12 cellular contexts compared by ENCODE assay signal in the genomic region with DNA sequence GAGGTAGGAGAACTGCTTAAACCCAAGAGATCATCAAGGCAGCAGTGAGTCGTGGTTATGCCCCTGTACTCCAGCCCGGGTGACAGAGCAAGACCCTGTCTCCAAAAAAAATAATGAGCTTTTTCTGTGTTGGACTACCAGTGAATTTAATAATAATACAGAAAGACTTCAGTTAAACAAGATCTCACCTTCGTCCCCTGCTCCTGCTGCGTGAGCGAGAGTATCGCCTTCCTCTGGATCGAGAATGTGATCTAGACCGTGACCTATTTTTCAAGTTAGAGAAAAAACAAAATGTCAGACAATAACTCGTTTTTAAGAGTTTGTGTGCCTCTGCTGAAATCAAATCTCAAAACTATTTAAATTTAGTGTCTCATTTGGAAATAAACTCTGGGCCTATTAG. TPM values are rescaled to one million over a fixed set of nuclear protein-coding genes. Genes with fewer than 3 reads are reported as not detected.
DNase-seq lines count a peak whose midpoint lies in the region; ATAC-seq, FAIRE-seq and TF ChIP-seq lines count a peak whose summit lies in the region.
"Had no signal": no experiment of that assay in that cellular context is flagged by ENCODE, and none has a peak within 500 bp of the region (broad histone marks: within the 10 kb centered on the region; RNA-seq: fewer than 3 reads in every experiment).

No MANE protein-coding gene starts in this region.

- peaks cover 64% of the 10 kb centered on the region for H3K4me1 ChIP-seq in A549
- H3K4me1 ChIP-seq in DOHH2 (ENCODE audit: control insufficient read depth, low read length), result peaks cover 35% of the 10 kb centered on the region
- H3K4me1 ChIP-seq in lower lobe of right lung, result peaks cover 60% of the 10 kb centered on the region

- H3K9me2 ChIP-seq in DOHH2 (replicated peaks; ENCODE audit: control insufficient read depth, low read length), result no peaks in the 10 kb centered on the region

- H3K79me2 ChIP-seq in DOHH2 (ENCODE audit: control insufficient read depth, low read length), result peaks cover 86% of the 10 kb centered on the region

- intact Hi-C loops in lower lobe of right lung (cut with DNase I), result no loop called here

- TF ChIP-seq CTCF in A549 (IDR thresholded peaks at IDR 0.05) (no peak), DOHH2 (IDR thresholded peaks at IDR 0.05; ENCODE audit: low read depth, low read length, poor library complexity, severe bottlenecking) (no peak), lower lobe of right lung (IDR thresholded peaks at IDR 0.05) (no peak)

- CTCF ChIA-PET in A549 (lab: Yijun Ruan, JAX), result interaction anchor here (1.2 to 4.1 kb wide), 4 partner anchors 147 to 213 kb away, joined by 4 to 15 read pairs (median 4); no protein-coding TSS in a partner anchor
- CTCF ChIA-PET in activated CD4-positive, alpha-beta memory T cell treated with anti-CD3 and anti-CD28 coated beads, Interleukin-2, amount 10 ng/mL, durations not matched to agents 7 days and 5 days (lab: Charles Lee), result interaction anchor here (0.9 to 3.0 kb wide), 3 partner anchors 14 to 169 kb away, joined by 3 to 18 read pairs (median 5); no protein-coding TSS in a partner anchor

- H3K27me3 Mint-ChIP-seq in activated CD4-positive, alpha-beta memory T cell treated with anti-CD3 and anti-CD28 coated beads, Interleukin-2, amount 10 ng/mL, durations not matched to agents 7 days and 5 days, result no peaks in the 10 kb centered on the region

- H3F3A ChIP-seq in DOHH2 (ENCODE audit: control insufficient read depth, insufficient read depth), result peaks cover 66% of the 10 kb centered on the region

- no peak for DNase-seq in A549 (ENCODE audit: low read depth in 1 of 2, low spot score in 1 of 2)
- DNase-seq in activated CD4-positive, alpha-beta memory T cell treated with anti-CD3 and anti-CD28 coated beads, Interleukin-2, amount 10 ng/mL, durations not matched to agents 7 days and 5 days, result no peak
- no peak for DNase-seq in lower lobe of right lung
- DNase-seq in glomerular visceral epithelial cell (ENCODE audit: extremely low spot score), result no peak
- no peak for DNase-seq in GM19238 (ENCODE audit: insufficient read length, low spot score)
- DNase-seq in NCI-H2196 treated with DMSO at 0.1 percent for 48 hours (lab: John Stamatoyannopoulos, UW; ENCODE audit: unreplicated experiment), result no peak
- DNase-seq: hypothalamus, NCI-H446 treated with DMSO at 0.1 percent for 48 hours, SJCRH30 had no signal

- TF ChIP-seq EP300 in A549 (IDR thresholded peaks at IDR 0.05), result no peak

- no peaks in the 10 kb centered on the region for H3K9me3 Mint-ChIP-seq in activated CD4-positive, alpha-beta memory T cell treated with anti-CD3 and anti-CD28 coated beads, Interleukin-2, amount 10 ng/mL, durations not matched to agents 7 days and 5 days

- H3K4me1 Mint-ChIP-seq in activated CD4-positive, alpha-beta memory T cell treated with anti-CD3 and anti-CD28 coated beads, Interleukin-2, amount 10 ng/mL, durations not matched to agents 7 days and 5 days, result peaks cover 74% of the 10 kb centered on the region

- H3K9me3 ChIP-seq in A549, result no peaks in the 10 kb centered on the region
- no peaks in the 10 kb centered on the region for H3K9me3 ChIP-seq in DOHH2 (ENCODE audit: control insufficient read depth, insufficient read depth, low read length)
- no peaks in the 10 kb centered on the region for H3K9me3 ChIP-seq in lower lobe of right lung
- H3K9me3 ChIP-seq: SJCRH30 had no signal

- no peak for TF ChIP-seq RAD21 in A549 (conservative IDR thresholded peaks at IDR 0.05 in 1 of 2, IDR thresholded peaks at IDR 0.05 in 1 of 2)

- no peak for FAIRE-seq in A549 (lab: Jason Lieb, UNC)
- FAIRE-seq: GM12892 had no signal

- peaks cover 77% of the 10 kb centered on the region for H3K36me3 Mint-ChIP-seq in activated CD4-positive, alpha-beta memory T cell treated with anti-CD3 and anti-CD28 coated beads, Interleukin-2, amount 10 ng/mL, durations not matched to agents 7 days and 5 days (ENCODE audit: low read depth)

- H3K36me3 ChIP-seq in DOHH2 (ENCODE audit: control insufficient read depth, low read length) (peaks cover 77% of the 10 kb centered on the region), lower lobe of right lung (peaks cover 66% of the 10 kb centered on the region)

- ATAC-seq in A549 (no peak), lower lobe of right lung (no peak), GM21515 (IDR thresholded peaks at IDR 0.05; ENCODE audit: unreplicated experiment) (no peak)

- POLR2A ChIA-PET in A549 (lab: Yijun Ruan, JAX), result interaction anchor here (0.7 kb wide), 1 partner anchor 208 kb away, joined by 4 read pairs; no protein-coding TSS in a partner anchor
- POLR2A ChIA-PET in activated CD4-positive, alpha-beta memory T cell treated with anti-CD3 and anti-CD28 coated beads, Interleukin-2, amount 10 ng/mL, durations not matched to agents 7 days and 5 days (lab: Charles Lee), result interaction anchor here (0.8 to 9.9 kb wide), 13 partner anchors 11 to 373 kb away, joined by 3 to 364 read pairs (median 6); partner anchors contain the start of genes HNRNPLL and SOS1

- H3K27ac ChIP-seq in A549, result no peak overlapping the region
- H3K27ac ChIP-seq in DOHH2 (ENCODE audit: low read depth, low read length), result no peak overlapping the region
- peak overlapping the region; percentile 18 for H3K27ac ChIP-seq in lower lobe of right lung
- H3K27ac ChIP-seq: SJCRH30 had no signal

- peak overlapping the region; percentile 97 for H3K4me3 Mint-ChIP-seq in activated CD4-positive, alpha-beta memory T cell treated with anti-CD3 and anti-CD28 coated beads, Interleukin-2, amount 10 ng/mL, durations not matched to agents 7 days and 5 days

- H3K4me2 ChIP-seq in A549 (peak overlapping the region; percentile 87), DOHH2 (ENCODE audit: low read length) (peak overlapping the region; percentile 90)

- H3K27me3 ChIP-seq in DOHH2 (ENCODE audit: control insufficient read depth, low read length), result no peaks in the 10 kb centered on the region
- H3K27me3 ChIP-seq in lower lobe of right lung (ENCODE audit: low read depth), result no peaks in the 10 kb centered on the region
- H3K27me3 ChIP-seq: SJCRH30 had no signal

- peak overlapping the region; percentile 69 for H3K27ac Mint-ChIP-seq in activated CD4-positive, alpha-beta memory T cell treated with anti-CD3 and anti-CD28 coated beads, Interleukin-2, amount 10 ng/mL, durations not matched to agents 7 days and 5 days

- H4K20me1 ChIP-seq in DOHH2 (ENCODE audit: control insufficient read depth, insufficient read depth, low read depth, low read length), result peaks cover 45% of the 10 kb centered on the region

- no peak for TF ChIP-seq POLR2A in A549 (IDR thresholded peaks at IDR 0.05; ENCODE audit: low read length)

- H3K4me3 ChIP-seq in A549 (peak overlapping the region; percentile 84; the same call in 2 of the 3 replicates), DOHH2 (ENCODE audit: low read length) (peak overlapping the region; percentile 99), lower lobe of right lung (peak overlapping the region; percentile 87)

- WGBS in A549 (ENCODE audit: missing lambda C conversion rate), result 81% methylated on average over 9 of the region's 9 CpGs

TF ChIP-seq in A549, 52 proteins besides CTCF, POLR2A, EP300 and RAD21:
- no peak for TF ChIP-seq TFCP2L1 (CRISPR knock-in tag; IDR thresholded peaks at IDR 0.05)
- no peak for TF ChIP-seq NPAS2 (CRISPR knock-in tag; IDR thresholded peaks at IDR 0.05; ENCODE audit: borderline replicate concordance)
- TF ChIP-seq, protein P1, sequence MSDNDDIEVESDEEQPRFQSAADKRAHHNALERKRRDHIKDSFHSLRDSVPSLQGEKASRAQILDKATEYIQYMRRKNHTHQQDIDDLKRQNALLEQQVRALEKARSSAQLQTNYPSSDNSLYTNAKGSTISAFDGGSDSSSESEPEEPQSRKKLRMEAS (IDR thresholded peaks at IDR 0.05), result no peak
- TF ChIP-seq EHF (CRISPR knock-in tag; IDR thresholded peaks at IDR 0.05), result no peak
- no peak for TF ChIP-seq TP53 (CRISPR knock-in tag; IDR thresholded peaks at IDR 0.05)
- no peak for TF ChIP-seq MYC (IDR thresholded peaks at IDR 0.05; ENCODE audit: borderline replicate concordance, low read length)
- TF ChIP-seq RFX5 (IDR thresholded peaks at IDR 0.05), result no peak
- TF ChIP-seq HMGXB4 (CRISPR knock-in tag; IDR thresholded peaks at IDR 0.05; ENCODE audit: borderline replicate concordance), result no peak
- TF ChIP-seq CBX2 (IDR thresholded peaks at IDR 0.05; ENCODE audit: borderline replicate concordance, low read depth), result no peak

RNA-seq across cellular contexts. Expression of gene SRSF7, which starts 2.8 kb away (rescaled TPM):
- polyA plus RNA-seq in A549 (2011; rRNA removed) (356 and 544 TPM in 2 replicates), A549 (2017; fragmentation: RNase III; extraction: RNeasy Plus Mini Kit Qiagen cat#74134 plus additional on column Dnase treatment) (355 to 422 TPM (median 397 TPM) in 3 replicates)
- polyA plus RNA-seq in A549 (2012; cell fraction: cytosol; rRNA removed), result 225 and 298 TPM in 2 replicates
- 157 and 250 TPM in 2 replicates for polyA plus RNA-seq in A549 (2012; cell fraction: nucleus; rRNA removed)
- polyA minus RNA-seq in A549 (2011; rRNA and poly(A)+ RNA removed), result 287 and 351 TPM in 2 replicates
- total RNA-seq in activated CD4-positive, alpha-beta memory T cell treated with anti-CD3 and anti-CD28 coated beads, Interleukin-2, amount 10 ng/mL, durations not matched to agents 7 days and 5 days, result 100 to 1,000 TPM; 243 to 249 TPM
- 99.7 TPM for total RNA-seq in lower lobe of right lung

RNA-seq across cellular contexts. Expression of gene GEMIN6, which starts 29.6 kb away (rescaled TPM):
- polyA plus RNA-seq in A549 (2011; rRNA removed) (46.7 and 51.2 TPM in 2 replicates), A549 (2017; fragmentation: RNase III; extraction: RNeasy Plus Mini Kit Qiagen cat#74134 plus additional on column Dnase treatment) (53.2 to 59.0 TPM (median 53.5 TPM) in 3 replicates)
- polyA plus RNA-seq in A549 (2012; cell fraction: cytosol; rRNA removed), result 19.8 and 22.5 TPM in 2 replicates
- 4.4 and 8.1 TPM in 2 replicates for polyA plus RNA-seq in A549 (2012; cell fraction: nucleus; rRNA removed)
- 8.5 and 12.0 TPM in 2 replicates for polyA minus RNA-seq in A549 (2011; rRNA and poly(A)+ RNA removed)
- 10 to 100 TPM; 12.0 to 15.3 TPM for total RNA-seq in activated CD4-positive, alpha-beta memory T cell treated with anti-CD3 and anti-CD28 coated beads, Interleukin-2, amount 10 ng/mL, durations not matched to agents 7 days and 5 days
- 11.1 TPM for total RNA-seq in lower lobe of right lung
